ENCODE assay signal across 8 cellular contexts in the genomic region with DNA sequence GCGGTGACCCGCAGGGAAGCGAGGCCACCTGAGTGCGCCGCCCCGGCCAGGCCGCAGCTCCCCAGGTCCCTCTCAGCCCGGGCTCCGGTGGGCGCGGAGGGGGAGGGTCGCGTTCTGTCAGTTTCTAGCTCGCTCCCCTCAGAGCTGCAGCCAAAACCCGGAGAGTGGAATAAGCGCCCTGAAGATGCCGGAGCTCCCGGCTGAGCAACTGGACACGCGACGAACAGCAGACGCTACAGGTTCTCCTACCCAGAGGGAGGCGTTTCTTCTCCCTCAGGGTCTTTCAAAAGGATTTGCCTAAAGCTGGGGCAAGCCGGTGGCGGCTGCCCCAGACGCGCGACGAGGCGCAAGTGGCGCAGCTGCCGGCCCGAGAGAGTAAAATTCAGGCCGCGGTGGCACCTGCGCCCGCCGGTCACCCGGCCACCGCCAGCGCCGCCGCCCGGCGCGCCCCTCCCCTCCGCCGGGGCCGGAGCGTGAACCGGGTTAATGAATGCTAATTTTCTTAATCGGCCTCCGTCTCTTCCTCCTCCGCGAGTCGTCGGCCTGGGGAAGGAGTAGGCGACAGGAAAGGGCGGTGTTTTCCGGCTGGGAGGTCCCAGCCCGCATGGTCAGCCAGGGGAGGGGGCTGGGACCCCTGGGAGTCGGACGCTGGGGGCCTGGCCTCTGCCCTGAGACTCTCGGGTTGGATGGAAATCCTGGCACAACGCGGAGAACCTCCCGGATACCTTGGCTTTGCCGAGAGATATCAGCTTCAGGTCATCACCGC. TPM values are rescaled to one million over a fixed set of nuclear protein-coding genes. Genes with fewer than 3 reads are reported as not detected.
DNase-seq lines count a peak whose midpoint lies in the region; ATAC-seq and TF ChIP-seq lines count a peak whose summit lies in the region.

No MANE protein-coding gene starts in this region.

- peak overlapping the region; percentile 74 for H3K4me2 ChIP-seq in GM23248 (ENCODE audit: unreplicated experiment)

- H3F3A ChIP-seq in GM23248 (ENCODE audit: insufficient read depth), result peaks cover 53% of the 10 kb centered on the region

- H3K9me3 ChIP-seq in GM23248 (ENCODE audit: low read depth) (no peaks in the 10 kb centered on the region), neutrophil (no peaks in the 10 kb centered on the region), thoracic aorta (no peaks in the 10 kb centered on the region)

- TF ChIP-seq CTCF in LNCaP clone FGC (IDR thresholded peaks at IDR 0.05; ENCODE audit: control insufficient read depth, extremely low read depth, insufficient read depth), result no peak
- peak; percentile 21 for TF ChIP-seq CTCF in neutrophil (IDR thresholded peaks at IDR 0.05)
- no peak for TF ChIP-seq CTCF in thoracic aorta (IDR thresholded peaks at IDR 0.05)

- ATAC-seq in thoracic aorta (ENCODE audit: insufficient number of reproducible peaks, low FRiP score, low read depth), result peak; percentile 34

- 3 to 6% methylated on average over 60 to 67 of the region's 69 CpGs for WGBS in GM23248 (ENCODE audit: low coverage in 1 of 2, low lambda C conversion rate in 2 of 2, missing lambda C conversion rate in 2 of 2), 2 experiments

- DNase-seq in EH (ENCODE audit: low read depth), result peak; percentile 87
- peak; percentile 80 for DNase-seq in GM23248
- DNase-seq in LNCaP clone FGC (ENCODE audit: low read depth), result no peak
- DNase-seq in SHP77 treated with DMSO at 0.1 percent for 48 hours (lab: John Stamatoyannopoulos, UW), result peak; percentile 89
- peak; percentile 16 to 51 (median 20) for DNase-seq in activated naive CD4-positive, alpha-beta T cell (lab: John Stamatoyannopoulos, UW)
- peak; percentile 61 for DNase-seq in foreskin melanocyte
- DNase-seq in thoracic aorta (ENCODE audit: low spot score), result no peak

- H3K36me3 ChIP-seq in GM23248 (ENCODE audit: low read depth), result peaks cover 31% of the 10 kb centered on the region; the same call in 1 of the 2 replicates
- H3K36me3 ChIP-seq in neutrophil, result peaks cover 13% of the 10 kb centered on the region
- H3K36me3 ChIP-seq in thoracic aorta, result no peaks in the 10 kb centered on the region

- H4K20me1 ChIP-seq in GM23248 (ENCODE audit: insufficient read depth), result no peaks in the 10 kb centered on the region

- H3K27ac ChIP-seq in GM23248, result no peak overlapping the region
- peak overlapping the region; percentile 98 for H3K27ac ChIP-seq in neutrophil
- peak overlapping the region; percentile 89 to 95 for H3K27ac ChIP-seq in thoracic aorta

- peak overlapping the region; percentile 86 for H3K9ac ChIP-seq in GM23248

- in situ Hi-C loops in GM23248 (cut with MboI), result no loop called here

- H3K79me2 ChIP-seq in GM23248 (ENCODE audit: insufficient read depth), result peaks cover 40% of the 10 kb centered on the region

- H3K4me3 ChIP-seq in GM23248 (peak overlapping the region; percentile 100), LNCaP clone FGC (ENCODE audit: low read depth, low read length) (peak overlapping the region; percentile 77), neutrophil (ENCODE audit: low read depth in 1 of 2, low read length in 1 of 2) (peak overlapping the region; percentile 88 to 93), thoracic aorta (peak overlapping the region; percentile 97)

- H3K27me3 ChIP-seq in GM23248 (replicated peaks; ENCODE audit: insufficient read depth) (no peaks in the 10 kb centered on the region), neutrophil (no peaks in the 10 kb centered on the region), thoracic aorta (replicated peaks; ENCODE audit: insufficient read depth) (no peaks in the 10 kb centered on the region)

- no peaks in the 10 kb centered on the region for H3K9me2 ChIP-seq in GM23248 (ENCODE audit: insufficient read depth)

- H3K4me1 ChIP-seq in GM23248 (ENCODE audit: insufficient read depth), result peaks cover 28% of the 10 kb centered on the region
- peaks cover 56 to 72% of the 10 kb centered on the region in 2 experiments for H3K4me1 ChIP-seq in neutrophil (ENCODE audit: control insufficient read depth in 1 of 2, insufficient read depth in 1 of 2, low read depth in 1 of 2, low read length in 1 of 2)
- H3K4me1 ChIP-seq in thoracic aorta (ENCODE audit: control insufficient read depth in 1 of 2, low read depth in 2 of 2), result peaks cover 17 to 28% of the 10 kb centered on the region in 2 donors

- H2AFZ ChIP-seq in GM23248, result peak overlapping the region; percentile 77

RNA-seq across cellular contexts. Expression of gene CDC42EP3, which starts 0.8 kb away (rescaled TPM):
- total RNA-seq in GM23248 (2014; rRNA removed; shearing (Covaris generic)), result 144 and 166 TPM in 2 replicates
- polyA plus RNA-seq in GM23248 (2016; fragmentation: Nextera tagmentation; extraction: Ambion mirVana), result 289 and 295 TPM in 2 replicates
- total RNA-seq in thoracic aorta, result 10 to 100 TPM; 42.2 to 57.4 TPM

Comparison
In these comparisons a context has a peak if more than half of its experiments do, and no peak if none do; other contexts are left out.
1. DNase-seq: peak in EH (single experiment), GM23248 (single experiment), SHP77 treated with DMSO at 0.1 percent for 48 hours (single experiment), activated naive CD4-positive, alpha-beta T cell (4 of 4) and foreskin melanocyte (single experiment); none in LNCaP clone FGC (single experiment) and thoracic aorta (single experiment).
2. Peak in every context shown above with its lines, with median percentiles within 50 percentile points of each other: H3K4me3 ChIP-seq.